22 cellular contexts compared by ENCODE assay signal in the genomic region with DNA sequence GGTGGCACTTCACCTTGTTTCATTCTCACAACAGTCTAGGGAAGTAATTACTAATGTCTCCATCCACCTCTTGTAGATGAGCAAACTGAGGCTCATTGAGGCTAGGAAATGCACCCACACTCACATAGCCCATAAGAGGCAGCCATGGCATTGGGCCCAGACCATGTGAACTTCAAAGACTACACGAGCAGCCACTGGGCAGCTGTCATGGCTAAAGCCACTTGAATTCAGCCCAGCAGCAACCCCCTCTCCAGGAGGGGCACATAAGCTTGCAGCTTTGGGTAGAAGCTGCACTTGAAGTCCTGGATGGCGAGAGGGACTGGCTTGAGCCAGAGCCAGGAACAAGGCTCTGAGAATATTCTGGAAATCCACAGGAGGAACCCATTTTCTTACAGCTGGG. TPM values are rescaled to one million over a fixed set of nuclear protein-coding genes. Genes with fewer than 3 reads are reported as not detected.
"Had no signal": no experiment of that assay in that cellular context is flagged by ENCODE, and none has a peak within 500 bp of the region (broad histone marks: within the 10 kb centered on the region; RNA-seq: fewer than 3 reads in every experiment).

No MANE protein-coding gene starts in this region.

- H3K4me3 Mint-ChIP-seq: naive thymus-derived CD4-positive, alpha-beta T cell; nephron progenitor cell; stimulated activated naive B cell treated with anti-CD40 and anti-IgM and Interleukin-4, amounts not matched to agents 10 μg/mL and 1 μg/mL and 100 μg/mL, for 72 hours; stimulated activated naive CD8-positive, alpha-beta T cell treated with anti-CD3 and anti-CD28 coated beads, Interleukin-15, amount 100 ng/mL, for 72 hours had no signal

- H3K9me3 Mint-ChIP-seq: stimulated activated naive B cell treated with anti-CD40 and anti-IgM and Interleukin-4, amounts not matched to agents 10 μg/mL and 1 μg/mL and 100 μg/mL, for 72 hours; stimulated activated naive CD8-positive, alpha-beta T cell treated with anti-CD3 and anti-CD28 coated beads, Interleukin-15, amount 100 ng/mL, for 72 hours had no signal

- H3K27me3 ChIP-seq: esophagus squamous epithelium, hepatocyte, testis, tibial nerve, upper lobe of right lung, vagina had no signal

- H3K4me3 ChIP-seq: esophagus squamous epithelium, hepatocyte, lung, skin epidermis, testis, tibial nerve, upper lobe of right lung, vagina had no signal

- H3K27me3 Mint-ChIP-seq: naive thymus-derived CD4-positive, alpha-beta T cell; stimulated activated naive B cell treated with anti-CD40 and anti-IgM and Interleukin-4, amounts not matched to agents 10 μg/mL and 1 μg/mL and 100 μg/mL, for 72 hours had no signal

- H3K27ac Mint-ChIP-seq: nephron progenitor cell; stimulated activated naive B cell treated with anti-CD40 and anti-IgM and Interleukin-4, amounts not matched to agents 10 μg/mL and 1 μg/mL and 100 μg/mL, for 72 hours; stimulated activated naive CD8-positive, alpha-beta T cell treated with anti-CD3 and anti-CD28 coated beads, Interleukin-15, amount 100 ng/mL, for 72 hours had no signal

- ATAC-seq: left colon; left ventricle myocardium superior; naive thymus-derived CD4-positive, alpha-beta T cell; sciatic nerve; stimulated activated naive B cell treated with anti-CD40 and anti-IgM and Interleukin-4, amounts not matched to agents 10 μg/mL and 1 μg/mL and 100 μg/mL, for 72 hours; stimulated activated naive CD8-positive, alpha-beta T cell treated with anti-CD3 and anti-CD28 coated beads, Interleukin-15, amount 100 ng/mL, for 72 hours; upper lobe of right lung had no signal

- DNase-seq: dermis blood vessel endothelial cell; esophagus squamous epithelium; foreskin fibroblast; left colon; left ventricle myocardium superior; mesendoderm; naive thymus-derived CD4-positive, alpha-beta T cell; nephron progenitor cell; stimulated activated CD4-positive, alpha-beta T cell treated with anti-CD3 and anti-CD28 coated beads, Interleukin-2, amount 100 ng/mL, for 24 hours; stimulated activated CD4-positive, alpha-beta T cell treated with anti-CD3 and anti-CD28 coated beads, Interleukin-4, amount 100 ng/mL, for 4 hours; stimulated activated naive B cell treated with anti-CD40 and anti-IgM and Interleukin-4, amounts not matched to agents 10 μg/mL and 1 μg/mL and 100 μg/mL, for 72 hours; stimulated activated naive CD8-positive, alpha-beta T cell treated with anti-CD3 and anti-CD28 coated beads, Interleukin-15, amount 100 ng/mL, for 72 hours; testis; upper lobe of right lung had no signal

- H3K27ac ChIP-seq: esophagus squamous epithelium, hepatocyte, testis, tibial nerve, upper lobe of right lung, vagina had no signal

RNA-seq across cellular contexts. Expression of gene ALOX5AP, which starts 13.4 kb away (rescaled TPM):
- total RNA-seq: osteoblast, pulmonary artery endothelial cell had no signal
